ENCODE assay signal across 30 cellular contexts in genomic region chr10:87646920-87647319, GRCh38. TPM values are rescaled to one million over a fixed set of nuclear protein-coding genes. Genes with fewer than 3 reads are reported as not detected.
DNase-seq lines count a peak whose midpoint lies in the region; ATAC-seq and TF ChIP-seq lines count a peak whose summit lies in the region.
"Had no signal": no experiment of that assay in that cellular context is flagged by ENCODE, and none has a peak within 500 bp of the region (broad histone marks: within the 10 kb centered on the region; RNA-seq: fewer than 3 reads in every experiment).

No MANE protein-coding gene starts in this region.

- no peak overlapping the region for H3K4me3 Mint-ChIP-seq in activated T-helper 1 cell treated with anti-CD3 and anti-CD28 coated beads, Interleukin-12 subunit alpha, Interleukin-12 subunit beta, Interleukin-2, Interleukin-4 antibody, amounts not matched to agents 30 ng/mL and 10 ng/mL and 1 ng/mL, durations not matched to agents 14 hours and 24 hours and 36 hours
- H3K4me3 Mint-ChIP-seq: CD4-positive, alpha-beta memory T cell; effector memory CD8-positive, alpha-beta T cell; natural killer cell; WTC11 had no signal

- H3K4me3 ChIP-seq in fibroblast of the aortic adventitia (ENCODE audit: low read depth, low read length) (no peak overlapping the region), upper lobe of left lung (no peak overlapping the region)
- H3K4me3 ChIP-seq: breast epithelium, colonic mucosa, gastrocnemius medialis, stomach, tibial nerve had no signal

- peaks cover 12% of the 10 kb centered on the region for H3K4me1 Mint-ChIP-seq in activated T-helper 1 cell treated with anti-CD3 and anti-CD28 coated beads, Interleukin-12 subunit alpha, Interleukin-12 subunit beta, Interleukin-2, Interleukin-4 antibody, amounts not matched to agents 30 ng/mL and 10 ng/mL and 1 ng/mL, durations not matched to agents 14 hours and 24 hours and 36 hours (ENCODE audit: low read depth)
- H3K4me1 Mint-ChIP-seq: CD4-positive, alpha-beta memory T cell; natural killer cell had no signal

- H3K9me3 Mint-ChIP-seq in activated naive CD4-positive, alpha-beta T cell treated with anti-CD3 and anti-CD28 coated beads, Interleukin-2, amount 50 U/mL, for 72 hours: peaks cover 0 to 11% of the 10 kb centered on the region in 2 donors
- peaks cover 11% of the 10 kb centered on the region for H3K9me3 Mint-ChIP-seq in activated T-helper 1 cell treated with anti-CD3 and anti-CD28 coated beads, Interleukin-12 subunit alpha, Interleukin-12 subunit beta, Interleukin-2, Interleukin-4 antibody, amounts not matched to agents 30 ng/mL and 10 ng/mL and 1 ng/mL, durations not matched to agents 14 hours and 24 hours and 36 hours
- H3K9me3 Mint-ChIP-seq: effector memory CD8-positive, alpha-beta T cell; natural killer cell had no signal

- TF ChIP-seq CTCF in fibroblast of the aortic adventitia (IDR thresholded peaks at IDR 0.05; ENCODE audit: insufficient read depth, low read length) (no peak), upper lobe of left lung (IDR thresholded peaks at IDR 0.05) (no peak)

- peak; percentile 65 to 68 for ATAC-seq in activated naive CD4-positive, alpha-beta T cell treated with anti-CD3 and anti-CD28 coated beads, Interleukin-2, amount 50 U/mL, for 72 hours
- ATAC-seq in upper lobe of left lung (ENCODE audit: low FRiP score in 2 of 2) (peak in 1 of 2 donors; percentile 71), GM21723 (IDR thresholded peaks at IDR 0.05; ENCODE audit: unreplicated experiment) (no peak)
- ATAC-seq: effector memory CD8-positive, alpha-beta T cell; esophagus mucosa; gastrocnemius medialis; natural killer cell; WTC11 had no signal

- no peaks in the 10 kb centered on the region for H3K36me3 ChIP-seq in upper lobe of left lung
- H3K36me3 ChIP-seq: breast epithelium, colonic mucosa, gastrocnemius medialis, stomach, tibial nerve had no signal

- H3K27me3 Mint-ChIP-seq in activated T-helper 1 cell treated with anti-CD3 and anti-CD28 coated beads, Interleukin-12 subunit alpha, Interleukin-12 subunit beta, Interleukin-2, Interleukin-4 antibody, amounts not matched to agents 30 ng/mL and 10 ng/mL and 1 ng/mL, durations not matched to agents 14 hours and 24 hours and 36 hours (ENCODE audit: insufficient read depth): peaks cover 3% of the 10 kb centered on the region

- H3K27ac Mint-ChIP-seq in activated naive CD4-positive, alpha-beta T cell treated with anti-CD3 and anti-CD28 coated beads, Interleukin-2, amount 50 U/mL, for 72 hours: no peak overlapping the region
- H3K27ac Mint-ChIP-seq in activated T-helper 1 cell treated with anti-CD3 and anti-CD28 coated beads, Interleukin-12 subunit alpha, Interleukin-12 subunit beta, Interleukin-2, Interleukin-4 antibody, amounts not matched to agents 30 ng/mL and 10 ng/mL and 1 ng/mL, durations not matched to agents 14 hours and 24 hours and 36 hours: peak overlapping the region; percentile 2
- H3K27ac Mint-ChIP-seq: CD4-positive, alpha-beta memory T cell; effector memory CD8-positive, alpha-beta T cell; natural killer cell; WTC11 had no signal

- H3K27ac ChIP-seq in upper lobe of left lung: peak overlapping the region in 3 of 4 donors; percentile 14 to 32 (median 23)
- H3K27ac ChIP-seq: breast epithelium, colonic mucosa, gastrocnemius medialis, stomach, tibial nerve had no signal

- WGBS in upper lobe of left lung, 2 donors: 79 to 87% methylated on average over 2 of the region's 2 CpGs

- intact Hi-C loops in activated T-helper 1 cell treated with anti-CD3 and anti-CD28 coated beads, Interleukin-12 subunit alpha, Interleukin-12 subunit beta, Interleukin-2, Interleukin-4 antibody, amounts not matched to agents 30 ng/mL and 10 ng/mL and 1 ng/mL, durations not matched to agents 14 hours and 24 hours and 36 hours (cut with micrococcal nuclease): no loop called here

- H3K9me3 ChIP-seq in upper lobe of left lung: no peaks in the 10 kb centered on the region
- H3K9me3 ChIP-seq: breast epithelium, colonic mucosa, gastrocnemius medialis, stomach, tibial nerve had no signal

- H3K27me3 ChIP-seq in upper lobe of left lung: no peaks in the 10 kb centered on the region
- H3K27me3 ChIP-seq: breast epithelium, colonic mucosa, gastrocnemius medialis, stomach, tibial nerve had no signal

- no peak for DNase-seq in activated naive CD4-positive, alpha-beta T cell treated with anti-CD3 and anti-CD28 coated beads, Interleukin-2, amount 50 U/mL, for 72 hours (ENCODE audit: low spot score in 2 of 2)
- DNase-seq in activated naive CD4-positive, alpha-beta T cell treated with Interleukin-2 at 50 U/mL for 16 hours: no peak
- no peak for DNase-seq in activated T-helper 1 cell treated with anti-CD3 and anti-CD28 coated beads, Interleukin-12 subunit alpha, Interleukin-12 subunit beta, Interleukin-2, Interleukin-4 antibody, amounts not matched to agents 30 ng/mL and 10 ng/mL and 1 ng/mL, durations not matched to agents 14 hours and 24 hours and 36 hours (ENCODE audit: low spot score)
- DNase-seq in fibroblast of the aortic adventitia (ENCODE audit: low read depth) (peak; percentile 9), upper lobe of left lung (no peak), mucosa of gallbladder (ENCODE audit: low spot score) (no peak)
- DNase-seq: activated effector memory CD4-positive, alpha-beta T cell treated with Interleukin-2 at 50 U/mL for 16 hours; amygdala; CD4-positive, alpha-beta memory T cell; colonic mucosa; DMS153; effector memory CD8-positive, alpha-beta T cell; gastrocnemius medialis; GDM1; hypothalamus; IMR-90; midbrain; natural killer cell; NCI-H1092 treated with DMSO at 0.1 percent for 48 hours; NCI-H1930; NCI-H345; NCI-H82; small intestine; stomach; T-helper 9 cell had no signal

- no peak for TF ChIP-seq POLR2A in upper lobe of left lung (IDR thresholded peaks at IDR 0.05)

- peaks cover 0 to 14% of the 10 kb centered on the region in 2 donors for H3K36me3 Mint-ChIP-seq in activated naive CD4-positive, alpha-beta T cell treated with anti-CD3 and anti-CD28 coated beads, Interleukin-2, amount 50 U/mL, for 72 hours
- no peaks in the 10 kb centered on the region for H3K36me3 Mint-ChIP-seq in activated T-helper 1 cell treated with anti-CD3 and anti-CD28 coated beads, Interleukin-12 subunit alpha, Interleukin-12 subunit beta, Interleukin-2, Interleukin-4 antibody, amounts not matched to agents 30 ng/mL and 10 ng/mL and 1 ng/mL, durations not matched to agents 14 hours and 24 hours and 36 hours (ENCODE audit: low read depth)
- H3K36me3 Mint-ChIP-seq: CD4-positive, alpha-beta memory T cell; natural killer cell; WTC11 had no signal

- peaks cover 0 to 7% (median 0%) of the 10 kb centered on the region in 4 donors for H3K4me1 ChIP-seq in upper lobe of left lung
- H3K4me1 ChIP-seq: breast epithelium, colonic mucosa, gastrocnemius medialis, stomach, tibial nerve had no signal

- no peak for TF ChIP-seq EP300 in upper lobe of left lung (IDR thresholded peaks at IDR 0.05)

RNA-seq across cellular contexts. Expression of gene PAPSS2, which starts 12.8 kb away (rescaled TPM):
- total RNA-seq in activated naive CD4-positive, alpha-beta T cell treated with anti-CD3 and anti-CD28 coated beads, Interleukin-2, amount 50 U/mL, for 72 hours: 1 to 10 TPM in 1 of 2 donors, under 1 TPM in 1; 0.05 to 1.5 TPM
- 0.07 and 0.21 TPM in 2 replicates for total RNA-seq in activated T-helper 1 cell treated with anti-CD3 and anti-CD28 coated beads, Interleukin-12 subunit alpha, Interleukin-12 subunit beta, Interleukin-2, Interleukin-4 antibody, amounts not matched to agents 30 ng/mL and 10 ng/mL and 1 ng/mL, durations not matched to agents 14 hours and 24 hours and 36 hours
- 26.2 and 96.9 TPM in 2 replicates for total RNA-seq in fibroblast of the aortic adventitia (ENCODE audit: low replicate concordance)
- total RNA-seq in upper lobe of left lung: 100 to 1,000 TPM in 5 of 6 donors, 10 to 100 TPM in 1; 48.2 to 217 (median 159) TPM
- total RNA-seq in mucosa of gallbladder: 96.4 TPM

Comparison
In these comparisons a context has a peak if more than half of its experiments do, and no peak if none do; other contexts are left out.
1. RNA of gene PAPSS2, which starts 12.8 kb away (total RNA-seq): 48.2 to 217 TPM in upper lobe of left lung, 26.2 to 96.9 TPM in fibroblast of the aortic adventitia and 96.4 TPM in mucosa of gallbladder (single experiment); 0.05 to 1.5 TPM in activated naive CD4-positive, alpha-beta T cell treated with anti-CD3 and anti-CD28 coated beads, Interleukin-2, amount 50 U/mL, for 72 hours and 0.07 to 0.21 TPM in activated T-helper 1 cell treated with anti-CD3 and anti-CD28 coated beads, Interleukin-12 subunit alpha, Interleukin-12 subunit beta, Interleukin-2, Interleukin-4 antibody, amounts not matched to agents 30 ng/mL and 10 ng/mL and 1 ng/mL, durations not matched to agents 14 hours and 24 hours and 36 hours; every median in the first group is over 10 times any median in the second.